In the genomic region with DNA sequence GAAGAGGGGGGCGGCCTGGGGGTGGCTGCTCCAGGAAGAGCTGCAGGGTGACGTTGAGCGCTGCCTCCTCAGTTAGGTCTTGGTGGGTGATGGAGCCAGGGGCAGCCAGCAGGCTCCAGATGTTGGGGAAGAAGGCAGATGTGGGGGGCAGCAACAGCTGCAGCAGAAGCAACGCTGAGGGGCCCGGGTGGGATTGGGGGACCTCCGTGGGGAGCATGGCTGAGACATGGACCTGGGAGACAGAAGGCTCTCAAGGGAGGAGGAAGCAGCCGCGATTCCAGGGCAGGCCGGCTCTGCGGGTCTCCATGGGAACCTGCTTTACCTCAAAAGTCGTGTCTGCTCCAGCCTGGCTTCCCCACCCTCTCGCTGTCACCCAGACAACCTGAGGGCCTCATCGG, we compare ENCODE assay signal across 8 cellular contexts. TPM values are rescaled to one million over a fixed set of nuclear protein-coding genes. Genes with fewer than 3 reads are reported as not detected.
DNase-seq lines count a peak whose midpoint lies in the region; ATAC-seq and TF ChIP-seq lines count a peak whose summit lies in the region.

No MANE protein-coding gene starts in this region.

- peaks cover 23% of the 10 kb centered on the region for H3K36me3 ChIP-seq in osteoblast (ENCODE audit: insufficient read depth, low read length)

- no peaks in the 10 kb centered on the region for H3K9me3 ChIP-seq in osteoblast (ENCODE audit: low read depth, low read length)

- H3K27me3 ChIP-seq in osteoblast (ENCODE audit: insufficient read depth, low read length), result no peaks in the 10 kb centered on the region

- H3K4me3 ChIP-seq in osteoblast (ENCODE audit: insufficient read depth, low read length), result peak overlapping the region; percentile 54

- TF ChIP-seq CTCF in osteoblast (IDR thresholded peaks at IDR 0.05; ENCODE audit: extremely low read depth, low read depth, low read length), result no peak

- H3K4me1 ChIP-seq in osteoblast (ENCODE audit: insufficient read depth, low read length), result peaks cover 12% of the 10 kb centered on the region

- H4K20me1 ChIP-seq in osteoblast (ENCODE audit: insufficient read depth, low read length), result no peaks in the 10 kb centered on the region

- ATAC-seq in HG03442 (IDR thresholded peaks at IDR 0.05; ENCODE audit: unreplicated experiment), result no peak

- H3K79me2 ChIP-seq in osteoblast (ENCODE audit: insufficient read depth, low read length), result no peaks in the 10 kb centered on the region

- H3K27ac ChIP-seq in cingulate gyrus (ENCODE audit: low read depth, low read length), result peak overlapping the region; percentile 19
- H3K27ac ChIP-seq in osteoblast (ENCODE audit: low read depth, low read length), result no peak overlapping the region

- peak overlapping the region; percentile 66 for H3K4me2 ChIP-seq in osteoblast (ENCODE audit: insufficient read depth, low read length)

- H2AFZ ChIP-seq in osteoblast (ENCODE audit: low read length), result no peak overlapping the region

- peak; percentile 37 for DNase-seq in DMS153 treated with DMSO at 0.1 percent for 48 hours (lab: John Stamatoyannopoulos, UW; ENCODE audit: unreplicated experiment)
- peak; percentile 43 for DNase-seq in NCI-H128 (lab: John Stamatoyannopoulos, UW; ENCODE audit: unreplicated experiment)
- DNase-seq in osteoblast (ENCODE audit: insufficient read length, low spot score, missing footprints), result peak; percentile 65
- DNase-seq in stimulated activated CD4-positive, alpha-beta T cell treated with anti-CD3 and anti-CD28 coated beads, Interleukin-2, amount 100 ng/mL, for 48 hours, result no peak
- DNase-seq in RKO (ENCODE audit: low spot score), result no peak
- no peak for DNase-seq in foreskin melanocyte

RNA-seq across cellular contexts. Expression of a gene that starts 0.6 kb away (rescaled TPM):
- total RNA-seq in osteoblast, result 0.29 and 0.36 TPM in 2 replicates

RNA-seq across cellular contexts. Expression of a gene that starts 14.1 kb away (rescaled TPM):
- 0.59 and 1.4 TPM in 2 replicates for total RNA-seq in osteoblast

RNA-seq across cellular contexts. Expression of a gene that starts 19.0 kb away (rescaled TPM):
- total RNA-seq in osteoblast, result 40.1 and 42.0 TPM in 2 replicates

RNA-seq across cellular contexts. Expression of a gene that starts 30.2 kb away (rescaled TPM):
- total RNA-seq in osteoblast, result 18.3 and 22.4 TPM in 2 replicates

RNA-seq across cellular contexts. Expression of a gene that starts 36.8 kb away (rescaled TPM):
- 12.4 and 13.0 TPM in 2 replicates for total RNA-seq in osteoblast

Comparison
In these comparisons a context has a peak if more than half of its experiments do, and no peak if none do; other contexts are left out.
1. DNase-seq: peak in DMS153 treated with DMSO at 0.1 percent for 48 hours (single experiment), NCI-H128 (single experiment) and osteoblast (single experiment); none in stimulated activated CD4-positive, alpha-beta T cell treated with anti-CD3 and anti-CD28 coated beads, Interleukin-2, amount 100 ng/mL, for 48 hours (0 of 2), RKO (single experiment) and foreskin melanocyte (single experiment).